28 cellular contexts compared by ENCODE assay signal in the genomic region with DNA sequence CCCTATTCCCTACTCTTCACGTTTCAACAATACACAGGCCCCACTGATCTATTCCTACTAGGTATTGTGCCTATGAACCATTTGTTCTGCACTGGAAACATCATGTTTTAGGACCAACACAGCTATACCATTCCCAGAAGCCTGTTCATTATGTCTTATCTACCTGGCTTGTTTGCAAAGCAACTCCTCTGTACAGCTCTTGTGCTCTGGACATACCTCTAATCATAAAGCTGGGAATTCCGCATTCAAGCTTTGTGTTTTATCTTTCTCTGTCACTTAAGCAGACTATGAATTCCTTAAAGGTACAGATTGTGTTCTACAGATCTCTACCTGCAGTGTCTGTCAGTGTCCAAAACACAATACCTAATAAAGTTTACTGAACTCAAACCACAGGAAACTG.
DNase-seq lines count a peak whose midpoint lies in the region; ATAC-seq, FAIRE-seq and TF ChIP-seq lines count a peak whose summit lies in the region.
"Had no signal": no experiment of that assay in that cellular context is flagged by ENCODE, and none has a peak within 500 bp of the region (broad histone marks: within the 10 kb centered on the region; RNA-seq: fewer than 3 reads in every experiment).

No MANE protein-coding gene starts in this region.

- no peaks in the 10 kb centered on the region for H3K9me2 ChIP-seq in GM23338 (ENCODE audit: insufficient read depth)

- 89% methylated on average over 2 of the region's 2 CpGs for WGBS in K562 (ENCODE audit: insufficient coverage, low coverage, missing lambda C conversion rate)

- H3K27ac Mint-ChIP-seq in GM23338 (no peak overlapping the region), mesothelial cell of epicardium (peak overlapping the region; percentile 30)
- H3K27ac Mint-ChIP-seq in activated CD4-positive, alpha-beta memory T cell treated with anti-CD3 and anti-CD28 coated beads for 36 hours: no peak overlapping the region
- H3K27ac Mint-ChIP-seq: CD8-positive, alpha-beta T cell had no signal

- TF ChIP-seq RAD21 in K562 (CRISPR knock-in tag; conservative IDR thresholded peaks at IDR 0.05 in 1 of 2, IDR thresholded peaks at IDR 0.05 in 1 of 2): no peak

- no peak overlapping the region for H3K9ac ChIP-seq in K562 (ENCODE audit: insufficient read depth in 1 of 2, low read depth in 2 of 2, low read length in 2 of 2)
- H3K9ac ChIP-seq: BLaER1 treated with 17β-estradiol and CSF1 and Interleukin-3, amounts not matched to agents 10 nM and 100 nM had no signal

- H3K27ac ChIP-seq in A673 (ENCODE audit: low read depth, low read length, poor library complexity, severe bottlenecking): peak overlapping the region; percentile 100
- H3K27ac ChIP-seq in GM23338 (ENCODE audit: low read depth): peak overlapping the region; percentile 70; the same call in 1 of the 2 replicates
- H3K27ac ChIP-seq in K562 (ENCODE audit: extremely low read depth, low read depth, low read length): no peak overlapping the region
- H3K27ac ChIP-seq: BLaER1 treated with 17β-estradiol and CSF1 and Interleukin-3, amounts not matched to agents 10 nM and 100 nM; PC-9 had no signal

- H3K4me3 ChIP-seq in A673 (ENCODE audit: low read depth, low read length, poor library complexity, severe bottlenecking) (no peak overlapping the region), GM23338 (no peak overlapping the region), K562 (no peak overlapping the region)
- H3K4me3 ChIP-seq: BLaER1 treated with 17β-estradiol and CSF1 and Interleukin-3, amounts not matched to agents 10 nM and 100 nM; PC-9 had no signal

- intact Hi-C loops in A673 (cut with micrococcal nuclease; ENCODE audit: unreplicated experiment) (no loop called here), K562 (cut with micrococcal nuclease) (no loop called here)
- intact Hi-C loops in activated CD4-positive, alpha-beta memory T cell treated with anti-CD3 and anti-CD28 coated beads for 36 hours (cut with micrococcal nuclease): no loop called here

- CTCF ChIA-PET in A673 (lab: Charles Lee): no interaction called here
- CTCF ChIA-PET in K562 (lab: Yijun Ruan, JAX; ENCODE audit: low intra/inter-chr PET ratio): interaction anchor here (2.0 kb wide), 1 partner anchor 144 kb away, joined by 6 read pairs; no protein-coding TSS in a partner anchor
- CTCF ChIA-PET in activated CD4-positive, alpha-beta memory T cell treated with anti-CD3 and anti-CD28 coated beads for 36 hours (lab: Charles Lee): no interaction called here

- DNase-seq in A673 (ENCODE audit: low spot score) (no peak), GM23338 (ENCODE audit: low spot score) (no peak), K562 (ENCODE audit: extremely low read depth in 1 of 4, low spot score in 3 of 4) (no peak), mesothelial cell of epicardium (ENCODE audit: low spot score in 2 of 2, unreplicated experiment in 2 of 2) (no peak), 8988T (no peak), D721Med (ENCODE audit: insufficient read length, low spot score) (no peak), RPMI8226 (no peak)
- no peak for DNase-seq in activated CD4-positive, alpha-beta memory T cell treated with anti-CD3 and anti-CD28 coated beads for 36 hours
- DNase-seq: AML-193; CD8-positive, alpha-beta T cell; DMS79 treated with DMSO at 0.1 percent for 48 hours; GF-D8; H7; Karpas-422; NCI-H1092 treated with DMSO at 0.1 percent for 48 hours; NCI-H1436; NCI-H187 treated with DMSO at 0.1 percent for 48 hours; NCI-H2107; NCI-H446; NCI-H524 treated with DMSO at 0.1 percent for 48 hours; NCI-H82; NK-92 treated with Interleukin-12 subunit alpha and Interleukin-12 subunit beta, amount 100 ng/mL, for 24 hours; PC-9; SHP77 treated with DMSO at 0.1 percent for 48 hours had no signal

- H3K36me3 ChIP-seq in A673 (ENCODE audit: insufficient read depth, low read length, poor library complexity, severe bottlenecking): peaks cover 21% of the 10 kb centered on the region
- H3K36me3 ChIP-seq in GM23338 (ENCODE audit: insufficient read depth): peaks cover 39% of the 10 kb centered on the region
- H3K36me3 ChIP-seq in K562 (ENCODE audit: control insufficient read depth, insufficient read depth, low read length): peaks cover 76% of the 10 kb centered on the region

- no peak overlapping the region for H3K4me2 ChIP-seq in GM23338
- no peak overlapping the region for H3K4me2 ChIP-seq in K562 (ENCODE audit: insufficient read depth, low read length)
- H3K4me2 ChIP-seq: BLaER1 treated with 17β-estradiol and CSF1 and Interleukin-3, amounts not matched to agents 10 nM and 100 nM; PC-9 had no signal

- H3K9me3 ChIP-seq in A673 (ENCODE audit: low read depth, low read length, poor library complexity, severe bottlenecking): no peaks in the 10 kb centered on the region
- no peaks in the 10 kb centered on the region for H3K9me3 ChIP-seq in K562 (replicated peaks; ENCODE audit: control insufficient read depth, insufficient read depth, low read depth, low read length)

- no peaks in the 10 kb centered on the region for H3K27me3 ChIP-seq in A673 (replicated peaks; ENCODE audit: insufficient read depth, low read depth, low read length, poor library complexity)
- H3K27me3 ChIP-seq in GM23338 (ENCODE audit: insufficient read depth): no peaks in the 10 kb centered on the region
- H3K27me3 ChIP-seq in K562 (ENCODE audit: control insufficient read depth in 2 of 2, insufficient read depth in 2 of 2, low read length in 2 of 2): no peaks in the 10 kb centered on the region
- H3K27me3 ChIP-seq: BLaER1 treated with 17β-estradiol and CSF1 and Interleukin-3, amounts not matched to agents 10 nM and 100 nM had no signal

- H3K79me2 ChIP-seq in GM23338 (replicated peaks; ENCODE audit: insufficient read depth): peaks cover 20% of the 10 kb centered on the region
- H3K79me2 ChIP-seq in K562 (ENCODE audit: control insufficient read depth, insufficient read depth, low read length): no peaks in the 10 kb centered on the region

- no peak for TF ChIP-seq POLR2A in K562 (conservative IDR thresholded peaks at IDR 0.05)

- no peaks in the 10 kb centered on the region for H3K9me1 ChIP-seq in K562 (ENCODE audit: control insufficient read depth, insufficient read depth, low read length)

- peaks cover 62% of the 10 kb centered on the region for H3K4me1 ChIP-seq in A673 (ENCODE audit: insufficient read depth, low read length, poor library complexity, severe bottlenecking)
- H3K4me1 ChIP-seq in GM23338 (ENCODE audit: insufficient read depth): no peaks in the 10 kb centered on the region
- H3K4me1 ChIP-seq in K562 (replicated peaks in 1 of 2; ENCODE audit: control insufficient read depth in 2 of 2, insufficient read depth in 2 of 2, low read length in 2 of 2): no peaks in the 10 kb centered on the region; a peak in 1 of 5 replicates

- POLR2A ChIA-PET in A673 (lab: Charles Lee; ENCODE audit: low non-redundant PET) (no interaction called here), K562 (lab: Yijun Ruan, JAX) (interaction anchor here (0.5 to 1.2 kb wide), 4 partner anchors 10 to 73 kb away, joined by 3 read pairs; no protein-coding TSS in a partner anchor)
- POLR2A ChIA-PET in activated CD4-positive, alpha-beta memory T cell treated with anti-CD3 and anti-CD28 coated beads for 36 hours (lab: Charles Lee): no interaction called here

- H3K4me1 Mint-ChIP-seq in GM23338 (peaks cover 2% of the 10 kb centered on the region; the same call in 2 of the 3 replicates), mesothelial cell of epicardium (no peaks in the 10 kb centered on the region)
- H3K4me1 Mint-ChIP-seq in activated CD4-positive, alpha-beta memory T cell treated with anti-CD3 and anti-CD28 coated beads for 36 hours (ENCODE audit: low read depth): peaks cover 5% of the 10 kb centered on the region

- TF ChIP-seq CTCF in A673 (conservative IDR thresholded peaks at IDR 0.05; ENCODE audit: low read depth, low read length) (no peak), GM23338 (conservative IDR thresholded peaks at IDR 0.05; ENCODE audit: low read depth in 2 of 2) (no peak), K562 (IDR thresholded peaks at IDR 0.05 in 2 of 3, conservative IDR thresholded peaks at IDR 0.05 in 1 of 3; ENCODE audit: insufficient read depth in 2 of 3, low read depth in 1 of 3, low read length in 3 of 3) (no peak), mesothelial cell of epicardium (IDR thresholded peaks at IDR 0.05; ENCODE audit: unreplicated experiment) (no peak), D721Med (IDR thresholded peaks at IDR 0.05; ENCODE audit: insufficient read depth, missing control alignments) (no peak)

- H3K36me3 Mint-ChIP-seq in GM23338 (ENCODE audit: low read depth): peaks cover 72% of the 10 kb centered on the region
- H3K36me3 Mint-ChIP-seq in mesothelial cell of epicardium: peaks cover 18% of the 10 kb centered on the region
- peaks cover 11% of the 10 kb centered on the region for H3K36me3 Mint-ChIP-seq in activated CD4-positive, alpha-beta memory T cell treated with anti-CD3 and anti-CD28 coated beads for 36 hours

- no peak overlapping the region for H3K4me3 Mint-ChIP-seq in GM23338
- H3K4me3 Mint-ChIP-seq in mesothelial cell of epicardium: no peak overlapping the region
- no peak overlapping the region for H3K4me3 Mint-ChIP-seq in activated CD4-positive, alpha-beta memory T cell treated with anti-CD3 and anti-CD28 coated beads for 36 hours
- H3K4me3 Mint-ChIP-seq: CD8-positive, alpha-beta T cell had no signal

- H2AFZ ChIP-seq in GM23338 (no peak overlapping the region), K562 (ENCODE audit: low read depth, low read length) (no peak overlapping the region)
- H2AFZ ChIP-seq: PC-9 had no signal

- BruUV-seq in A673 (replicated peaks; lab: Mats Ljungman, UMichigan) (no TSS peak), K562 (replicated peaks; lab: Mats Ljungman, UMichigan) (no TSS peak)

- H4K20me1 ChIP-seq in GM23338 (replicated peaks; ENCODE audit: insufficient read depth): peaks cover 7% of the 10 kb centered on the region
- no peaks in the 10 kb centered on the region for H4K20me1 ChIP-seq in K562 (replicated peaks; ENCODE audit: control insufficient read depth, insufficient read depth, low read length)

- H3K9me3 Mint-ChIP-seq in GM23338: no peaks in the 10 kb centered on the region
- H3K9me3 Mint-ChIP-seq in mesothelial cell of epicardium: no peaks in the 10 kb centered on the region
- no peaks in the 10 kb centered on the region for H3K9me3 Mint-ChIP-seq in activated CD4-positive, alpha-beta memory T cell treated with anti-CD3 and anti-CD28 coated beads for 36 hours
- H3K9me3 Mint-ChIP-seq: CD8-positive, alpha-beta T cell had no signal

- FAIRE-seq in K562 (lab: Jason Lieb, UNC): no peak
- no peak for FAIRE-seq in D721Med (lab: Jason Lieb, UNC)
- FAIRE-seq: A204.1, GM12892, GM19239 had no signal

- no peaks in the 10 kb centered on the region; the same call in 1 of the 2 replicates for H3F3A ChIP-seq in GM23338 (replicated peaks; ENCODE audit: low read depth)

- no peaks in the 10 kb centered on the region for H3K27me3 Mint-ChIP-seq in GM23338 (ENCODE audit: insufficient read depth, low read depth, poor library complexity)
- H3K27me3 Mint-ChIP-seq in mesothelial cell of epicardium (ENCODE audit: low read depth): no peaks in the 10 kb centered on the region
- no peaks in the 10 kb centered on the region for H3K27me3 Mint-ChIP-seq in activated CD4-positive, alpha-beta memory T cell treated with anti-CD3 and anti-CD28 coated beads for 36 hours

- TF ChIP-seq EP300 in K562 (IDR thresholded peaks at IDR 0.05; ENCODE audit: low read length): no peak

- in situ Hi-C loops in K562 (cut with MboI): no loop called here

- ATAC-seq in GM23338 (no peak), K562 (no peak)
- ATAC-seq: CD8-positive, alpha-beta T cell had no signal

TF ChIP-seq in K562, 482 proteins besides CTCF, POLR2A, EP300 and RAD21 (continues in another document):
- no peak for TF ChIP-seq EGR1 (conservative IDR thresholded peaks at IDR 0.05)
